ENCODE assay signal across 24 cellular contexts in the genomic region with DNA sequence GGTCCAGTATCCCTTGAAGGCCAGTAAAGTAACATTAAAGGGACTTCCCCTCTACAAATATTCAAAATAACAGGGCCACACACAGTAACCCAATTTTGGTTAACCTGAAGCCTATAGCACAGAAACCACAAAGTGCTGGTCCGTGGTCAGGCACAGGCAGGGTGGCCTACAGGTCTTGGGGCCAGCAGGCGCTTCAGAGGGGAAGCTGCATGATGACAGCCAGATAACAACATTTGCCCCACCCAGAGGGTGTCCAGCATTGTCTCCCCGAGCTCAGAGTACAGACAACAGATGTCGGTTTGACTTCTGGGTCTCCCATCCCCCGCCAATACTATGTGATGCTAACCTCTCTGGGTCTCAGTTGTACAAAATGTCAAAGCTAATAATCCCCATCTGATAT. TPM values are rescaled to one million over a fixed set of nuclear protein-coding genes. Genes with fewer than 3 reads are reported as not detected.
DNase-seq lines count a peak whose midpoint lies in the region; ATAC-seq and TF ChIP-seq lines count a peak whose summit lies in the region.
"Had no signal": no experiment of that assay in that cellular context is flagged by ENCODE, and none has a peak within 500 bp of the region (broad histone marks: within the 10 kb centered on the region; RNA-seq: fewer than 3 reads in every experiment).

No MANE protein-coding gene starts in this region.

- TF ChIP-seq POLR2A in stomach (IDR thresholded peaks at IDR 0.05) = no peak

- peaks cover 15 to 63% (median 28%) of the 10 kb centered on the region in 4 donors for H3K4me1 Mint-ChIP-seq in CD4-positive, CD25-positive, alpha-beta regulatory T cell
- peaks cover 40% of the 10 kb centered on the region for H3K4me1 Mint-ChIP-seq in T-helper 2 cell treated with Interferon-gamma antibody and Interleukin-4, amounts not matched to agents 5 μg/mL and 100 μg/mL, for 36 hours (ENCODE audit: low read depth)
- peaks cover 42% of the 10 kb centered on the region for H3K4me1 Mint-ChIP-seq in central memory CD8-positive, alpha-beta T cell

- intact Hi-C loops in stomach (cut with DNase I; ENCODE audit: low total_unique reads) = no loop called here

- H3K9ac ChIP-seq in DND-41 (ENCODE audit: low read depth, low read length) = no peak overlapping the region
- H3K9ac ChIP-seq: BLaER1 had no signal

- TF ChIP-seq EP300 in stomach (IDR thresholded peaks at IDR 0.05) = no peak

- no peak for DNase-seq in CD4-positive, CD25-positive, alpha-beta regulatory T cell
- DNase-seq in DND-41 (peak; percentile 20), stomach (no peak)
- DNase-seq in T-helper 2 cell treated with Interferon-gamma antibody and Interleukin-4, amounts not matched to agents 5 μg/mL and 100 μg/mL, for 36 hours (ENCODE audit: low spot score) = no peak
- no peak for DNase-seq in central memory CD8-positive, alpha-beta T cell (ENCODE audit: low spot score in 2 of 2)
- DNase-seq: activated effector memory CD4-positive, alpha-beta T cell treated with anti-CD3 and anti-CD28 coated beads, Interleukin-2, amount 50 U/mL, for 16 hours; dermis blood vessel endothelial cell; DMS79; GOT3; head of caudate nucleus; MM.1S; NCI-H2081; NCI-H526; Peyer's patch; retina; substantia nigra had no signal

- H4K20me1 ChIP-seq in DND-41 (ENCODE audit: insufficient read depth, low read length) = peaks cover 11% of the 10 kb centered on the region; the same call in 1 of the 2 replicates

- peaks cover 0 to 1% (median 0%) of the 10 kb centered on the region in 7 donors for H3K9me3 Mint-ChIP-seq in CD4-positive, CD25-positive, alpha-beta regulatory T cell
- H3K9me3 Mint-ChIP-seq in T-helper 2 cell treated with Interferon-gamma antibody and Interleukin-4, amounts not matched to agents 5 μg/mL and 100 μg/mL, for 36 hours = peaks cover 10% of the 10 kb centered on the region
- no peaks in the 10 kb centered on the region for H3K9me3 Mint-ChIP-seq in central memory CD8-positive, alpha-beta T cell
- H3K9me3 Mint-ChIP-seq: memory B cell had no signal

- H3K9me3 ChIP-seq in CD4-positive, CD25-positive, alpha-beta regulatory T cell (ENCODE audit: control insufficient read depth in 2 of 2, low read length in 2 of 2) = no peaks in the 10 kb centered on the region
- H3K9me3 ChIP-seq in DND-41 (ENCODE audit: insufficient read depth, low read length, severe bottlenecking) (no peaks in the 10 kb centered on the region), stomach (no peaks in the 10 kb centered on the region)
- H3K9me3 ChIP-seq: BLaER1, Peyer's patch had no signal

- H3K27me3 ChIP-seq in CD4-positive, CD25-positive, alpha-beta regulatory T cell (ENCODE audit: control insufficient read depth, insufficient read depth, low read length) = no peaks in the 10 kb centered on the region
- H3K27me3 ChIP-seq in DND-41 (ENCODE audit: insufficient read depth, low read length, poor library complexity) = no peaks in the 10 kb centered on the region
- H3K27me3 ChIP-seq in stomach = no peaks in the 10 kb centered on the region
- H3K27me3 ChIP-seq: BLaER1, Peyer's patch had no signal

- 66 to 84% (median 77%) methylated on average over 4 to 5 of the region's 5 CpGs for WGBS in stomach, 5 donors

- H3K36me3 Mint-ChIP-seq in CD4-positive, CD25-positive, alpha-beta regulatory T cell = peaks cover 4% of the 10 kb centered on the region
- peaks cover 31% of the 10 kb centered on the region for H3K36me3 Mint-ChIP-seq in T-helper 2 cell treated with Interferon-gamma antibody and Interleukin-4, amounts not matched to agents 5 μg/mL and 100 μg/mL, for 36 hours (ENCODE audit: low read depth)
- peaks cover 6% of the 10 kb centered on the region for H3K36me3 Mint-ChIP-seq in central memory CD8-positive, alpha-beta T cell (ENCODE audit: insufficient read depth)

- peaks cover 59% of the 10 kb centered on the region for H3K79me2 ChIP-seq in DND-41 (ENCODE audit: insufficient read depth, low read length)

- H3K36me3 ChIP-seq in CD4-positive, CD25-positive, alpha-beta regulatory T cell (ENCODE audit: control insufficient read depth, insufficient read depth, low read length) = no peaks in the 10 kb centered on the region
- H3K36me3 ChIP-seq in DND-41 (ENCODE audit: insufficient read depth, low read length) = peaks cover 12% of the 10 kb centered on the region
- no peaks in the 10 kb centered on the region for H3K36me3 ChIP-seq in stomach
- H3K36me3 ChIP-seq: Peyer's patch had no signal

- H3K4me3 Mint-ChIP-seq in CD4-positive, CD25-positive, alpha-beta regulatory T cell = peak overlapping the region; percentile 16 to 78 (median 35)
- H3K4me3 Mint-ChIP-seq in T-helper 2 cell treated with Interferon-gamma antibody and Interleukin-4, amounts not matched to agents 5 μg/mL and 100 μg/mL, for 36 hours = peak overlapping the region; percentile 42
- H3K4me3 Mint-ChIP-seq in central memory CD8-positive, alpha-beta T cell = peak overlapping the region; percentile 31
- H3K4me3 Mint-ChIP-seq: brain, memory B cell, neural crest cell had no signal

- peak overlapping the region; percentile 64 to 89 (median 88) for H3K27ac Mint-ChIP-seq in CD4-positive, CD25-positive, alpha-beta regulatory T cell
- H3K27ac Mint-ChIP-seq in T-helper 2 cell treated with Interferon-gamma antibody and Interleukin-4, amounts not matched to agents 5 μg/mL and 100 μg/mL, for 36 hours = peak overlapping the region; percentile 82
- H3K27ac Mint-ChIP-seq in central memory CD8-positive, alpha-beta T cell (ENCODE audit: low read depth) = no peak overlapping the region
- H3K27ac Mint-ChIP-seq: brain had no signal

- H3K27ac ChIP-seq in CD4-positive, CD25-positive, alpha-beta regulatory T cell (ENCODE audit: insufficient read depth, low read length, poor library complexity, severe bottlenecking) = peak overlapping the region; percentile 49
- H3K27ac ChIP-seq in DND-41 (ENCODE audit: low read length) (no peak overlapping the region), stomach (no peak overlapping the region)
- H3K27ac ChIP-seq: BLaER1 had no signal

- ATAC-seq in CD4-positive, CD25-positive, alpha-beta regulatory T cell (ENCODE audit: low read depth in 2 of 2) = no peak
- ATAC-seq in DND-41 (ENCODE audit: insufficient read depth, low read depth) (no peak), HG03565 (IDR thresholded peaks at IDR 0.05; ENCODE audit: unreplicated experiment) (no peak), GM21737 (IDR thresholded peaks at IDR 0.05; ENCODE audit: unreplicated experiment) (no peak)
- ATAC-seq in central memory CD8-positive, alpha-beta T cell (replicated peaks; ENCODE audit: extremely low read depth, poor library complexity, severe bottlenecking) = no peak
- ATAC-seq: activated CD4-positive, CD25-positive, alpha-beta regulatory T cell treated with anti-CD3 and anti-CD28 coated beads, Interleukin-2, amount 50 U/mL, for 24 hours; esophagus mucosa had no signal

- peaks cover 31% of the 10 kb centered on the region for H3K4me1 ChIP-seq in CD4-positive, CD25-positive, alpha-beta regulatory T cell (ENCODE audit: control insufficient read depth, insufficient read depth, low read length, poor library complexity, severe bottlenecking)
- H3K4me1 ChIP-seq in DND-41 (ENCODE audit: insufficient read depth, low read length) (peaks cover 26% of the 10 kb centered on the region), stomach (peaks cover 0 to 6% (median 0%) of the 10 kb centered on the region in 4 donors)
- H3K4me1 ChIP-seq: Peyer's patch had no signal

- H3K4me3 ChIP-seq in CD4-positive, CD25-positive, alpha-beta regulatory T cell (ENCODE audit: low read depth, low read length) = peak overlapping the region; percentile 17
- H3K4me3 ChIP-seq in DND-41 (ENCODE audit: low read depth in 1 of 2, low read length in 2 of 2) (no peak overlapping the region), stomach (no peak overlapping the region)
- H3K4me3 ChIP-seq: BLaER1, Peyer's patch had no signal

- TF ChIP-seq CTCF in DND-41 (IDR thresholded peaks at IDR 0.05; ENCODE audit: borderline replicate concordance, extremely low read depth, low read length, poor library complexity, severe bottlenecking) = no peak
- no peak for TF ChIP-seq CTCF in stomach (IDR thresholded peaks at IDR 0.05)

- no peak overlapping the region for H2AFZ ChIP-seq in DND-41 (ENCODE audit: low read depth, low read length)

- H3K27me3 Mint-ChIP-seq in CD4-positive, CD25-positive, alpha-beta regulatory T cell = no peaks in the 10 kb centered on the region
- no peaks in the 10 kb centered on the region for H3K27me3 Mint-ChIP-seq in T-helper 2 cell treated with Interferon-gamma antibody and Interleukin-4, amounts not matched to agents 5 μg/mL and 100 μg/mL, for 36 hours (ENCODE audit: low read depth)
- no peaks in the 10 kb centered on the region for H3K27me3 Mint-ChIP-seq in central memory CD8-positive, alpha-beta T cell
- H3K27me3 Mint-ChIP-seq: brain, memory B cell had no signal

- H3K4me2 ChIP-seq in DND-41 (ENCODE audit: insufficient read depth, low read length) = no peak overlapping the region
- H3K4me2 ChIP-seq: BLaER1 had no signal

RNA-seq across cellular contexts. Expression of gene SH3KBP1, which starts 51.1 kb away (rescaled TPM):
- 169 TPM for total RNA-seq in CD4-positive, CD25-positive, alpha-beta regulatory T cell
- polyA plus RNA-seq in CD4-positive, CD25-positive, alpha-beta regulatory T cell = 100 to 1,000 TPM; 161 to 185 (median 176) TPM
- 10 to 100 TPM in 3 of 5 donors, 1 to 10 TPM in 2; 3.5 to 25.0 (median 11.6) TPM for total RNA-seq in stomach
- polyA plus RNA-seq in stomach = 10 to 100 TPM in 2 of 3 donors, 1 to 10 TPM in 1; 3.7 to 17.8 (median 14.8) TPM
